In genomic region chr7:129277629-129278028, GRCh38 we compare ENCODE assay signal across 29 cellular contexts.
"Had no signal": no experiment of that assay in that cellular context is flagged by ENCODE, and none has a peak within 500 bp of the region (broad histone marks: within the 10 kb centered on the region; RNA-seq: fewer than 3 reads in every experiment).

No MANE protein-coding gene starts in this region.

- H3K27ac Mint-ChIP-seq: stimulated activated effector memory CD8-positive, alpha-beta T cell treated with anti-CD3 and anti-CD28 coated beads, Interleukin-12 subunit alpha, Interleukin-12 subunit beta, amount 100 ng/mL, for 72 hours; stimulated activated memory B cell treated with anti-CD40 and anti-IgM and Interleukin-4, amounts not matched to agents 10 μg/mL and 1 μg/mL and 100 μg/mL, for 72 hours; stimulated activated naive B cell treated with anti-CD40 and anti-IgM and Interleukin-4, amounts not matched to agents 10 μg/mL and 1 μg/mL and 100 μg/mL, for 72 hours; stimulated activated naive CD8-positive, alpha-beta T cell treated with anti-CD3 and anti-CD28 coated beads, Interleukin-15, amount 100 ng/mL, for 72 hours; stimulated activated naive CD8-positive, alpha-beta T cell treated with anti-CD3 and anti-CD28 coated beads, Interleukin-15, Interleukin-2, amounts not matched to agents 100 ng/mL and 50 ng/mL, for 24 hours; type B pancreatic cell had no signal

- ATAC-seq: stimulated activated effector memory CD8-positive, alpha-beta T cell treated with anti-CD3 and anti-CD28 coated beads, Interleukin-12 subunit alpha, Interleukin-12 subunit beta, amount 100 ng/mL, for 72 hours; stimulated activated memory B cell treated with anti-CD40 and anti-IgM and Interleukin-4, amounts not matched to agents 10 μg/mL and 1 μg/mL and 100 μg/mL, for 72 hours; stimulated activated naive B cell treated with anti-CD40 and anti-IgM and Interleukin-4, amounts not matched to agents 10 μg/mL and 1 μg/mL and 100 μg/mL, for 72 hours; stimulated activated naive CD8-positive, alpha-beta T cell treated with anti-CD3 and anti-CD28 coated beads, Interleukin-15, amount 100 ng/mL, for 72 hours; stimulated activated naive CD8-positive, alpha-beta T cell treated with anti-CD3 and anti-CD28 coated beads, Interleukin-15, Interleukin-2, amounts not matched to agents 100 U/mL and 50 U/mL, for 24 hours; upper lobe of right lung had no signal

- H3K36me3 Mint-ChIP-seq: stimulated activated effector memory CD8-positive, alpha-beta T cell treated with anti-CD3 and anti-CD28 coated beads, Interleukin-12 subunit alpha, Interleukin-12 subunit beta, amount 100 ng/mL, for 72 hours had no signal

- H3K9me3 ChIP-seq: suprapubic skin, testis, thoracic aorta, thyroid gland, tibial artery, uterus, vagina had no signal

- H3K4me1 ChIP-seq: stomach, testis, thyroid gland, tibial artery, tibial nerve, transverse colon, upper lobe of left lung, upper lobe of right lung, uterus, vagina had no signal

- H3K27me3 Mint-ChIP-seq: stimulated activated memory B cell treated with anti-CD40 and anti-IgM and Interleukin-4, amounts not matched to agents 10 μg/mL and 1 μg/mL and 100 μg/mL, for 72 hours; stimulated activated naive B cell treated with anti-CD40 and anti-IgM and Interleukin-4, amounts not matched to agents 10 μg/mL and 1 μg/mL and 100 μg/mL, for 72 hours; stimulated activated naive CD8-positive, alpha-beta T cell treated with anti-CD3 and anti-CD28 coated beads, Interleukin-15, amount 100 ng/mL, for 72 hours; stimulated activated naive CD8-positive, alpha-beta T cell treated with anti-CD3 and anti-CD28 coated beads, Interleukin-15, Interleukin-2, amounts not matched to agents 100 ng/mL and 50 ng/mL, for 24 hours; type B pancreatic cell had no signal

- H3K4me3 ChIP-seq: stomach, suprapubic skin, testis, thoracic aorta, thyroid gland, tibial artery, tibial nerve, transverse colon, upper lobe of left lung, upper lobe of right lung, uterus, vagina had no signal

- H3K9me3 Mint-ChIP-seq: stimulated activated effector memory CD8-positive, alpha-beta T cell treated with anti-CD3 and anti-CD28 coated beads, Interleukin-12 subunit alpha, Interleukin-12 subunit beta, amount 100 ng/mL, for 72 hours; stimulated activated memory B cell treated with anti-CD40 and anti-IgM and Interleukin-4, amounts not matched to agents 10 μg/mL and 1 μg/mL and 100 μg/mL, for 72 hours; stimulated activated naive CD8-positive, alpha-beta T cell treated with anti-CD3 and anti-CD28 coated beads, Interleukin-15, amount 100 ng/mL, for 72 hours; stimulated activated naive CD8-positive, alpha-beta T cell treated with anti-CD3 and anti-CD28 coated beads, Interleukin-15, Interleukin-2, amounts not matched to agents 100 ng/mL and 50 ng/mL, for 24 hours had no signal

- H3K27me3 ChIP-seq: stomach, suprapubic skin, testis, thyroid gland, tibial artery, tibial nerve, transverse colon, upper lobe of left lung, upper lobe of right lung, uterus, vagina had no signal

- H3K36me3 ChIP-seq: thoracic aorta, thyroid gland, transverse colon, upper lobe of right lung, uterus, vagina had no signal

- FAIRE-seq: urothelium cell line had no signal

- DNase-seq: stimulated activated CD4-positive, alpha-beta T cell treated with anti-CD3 and anti-CD28 coated beads, Interleukin-2, amount 100 ng/mL, for 48 hours; stimulated activated CD4-positive, alpha-beta T cell treated with anti-CD3 and anti-CD28 coated beads, Interleukin-4, amount 100 ng/mL, for 1 hour; stimulated activated CD4-positive, alpha-beta T cell treated with anti-CD3 and anti-CD28 coated beads, Interleukin-4, amount 100 ng/mL, for 24 hours; stimulated activated CD4-positive, alpha-beta T cell treated with anti-CD3 and anti-CD28 coated beads, Interleukin-4, amount 100 ng/mL, for 4 hours; stimulated activated CD8-positive, alpha-beta memory T cell treated with anti-CD3 and anti-CD28 coated beads, Interleukin-4, amount 100 ng/mL, for 48 hours; stimulated activated naive B cell treated with anti-CD40 and anti-IgM and Interleukin-4, amounts not matched to agents 10 μg/mL and 1 μg/mL and 100 μg/mL, for 72 hours; stimulated activated naive CD4-positive, alpha-beta T cell; stimulated activated naive CD4-positive, alpha-beta T cell treated with Interleukin-2 at 50 U/mL for 16 hours; stimulated activated naive CD8-positive, alpha-beta T cell treated with anti-CD3 and anti-CD28 coated beads, Interleukin-15, amount 100 ng/mL, for 72 hours; stimulated activated naive CD8-positive, alpha-beta T cell treated with anti-CD3 and anti-CD28 coated beads, Interleukin-15, Interleukin-2, amounts not matched to agents 100 U/mL and 50 U/mL, for 24 hours; stomach; substantia nigra; testis; thyroid gland; tibial artery; transverse colon; trophoblast cell; upper lobe of left lung; upper lobe of right lung; uterus had no signal

- H3K27ac ChIP-seq: stomach, suprapubic skin, testis, thoracic aorta, thyroid gland, tibial artery, tibial nerve, transverse colon, upper lobe of left lung, upper lobe of right lung, uterus, vagina had no signal

- H3K4me1 Mint-ChIP-seq: stimulated activated effector memory CD8-positive, alpha-beta T cell treated with anti-CD3 and anti-CD28 coated beads, Interleukin-12 subunit alpha, Interleukin-12 subunit beta, amount 100 ng/mL, for 72 hours; stimulated activated memory B cell treated with anti-CD40 and anti-IgM and Interleukin-4, amounts not matched to agents 10 μg/mL and 1 μg/mL and 100 μg/mL, for 72 hours; stimulated activated naive B cell treated with anti-CD40 and anti-IgM and Interleukin-4, amounts not matched to agents 10 μg/mL and 1 μg/mL and 100 μg/mL, for 72 hours had no signal

- H3K4me3 Mint-ChIP-seq: stimulated activated effector memory CD8-positive, alpha-beta T cell treated with anti-CD3 and anti-CD28 coated beads, Interleukin-12 subunit alpha, Interleukin-12 subunit beta, amount 100 ng/mL, for 72 hours; stimulated activated memory B cell treated with anti-CD40 and anti-IgM and Interleukin-4, amounts not matched to agents 10 μg/mL and 1 μg/mL and 100 μg/mL, for 72 hours; stimulated activated naive B cell treated with anti-CD40 and anti-IgM and Interleukin-4, amounts not matched to agents 10 μg/mL and 1 μg/mL and 100 μg/mL, for 72 hours; stimulated activated naive CD8-positive, alpha-beta T cell treated with anti-CD3 and anti-CD28 coated beads, Interleukin-15, amount 100 ng/mL, for 72 hours; stimulated activated naive CD8-positive, alpha-beta T cell treated with anti-CD3 and anti-CD28 coated beads, Interleukin-15, Interleukin-2, amounts not matched to agents 100 ng/mL and 50 ng/mL, for 24 hours; type B pancreatic cell had no signal
